In the genomic region with DNA sequence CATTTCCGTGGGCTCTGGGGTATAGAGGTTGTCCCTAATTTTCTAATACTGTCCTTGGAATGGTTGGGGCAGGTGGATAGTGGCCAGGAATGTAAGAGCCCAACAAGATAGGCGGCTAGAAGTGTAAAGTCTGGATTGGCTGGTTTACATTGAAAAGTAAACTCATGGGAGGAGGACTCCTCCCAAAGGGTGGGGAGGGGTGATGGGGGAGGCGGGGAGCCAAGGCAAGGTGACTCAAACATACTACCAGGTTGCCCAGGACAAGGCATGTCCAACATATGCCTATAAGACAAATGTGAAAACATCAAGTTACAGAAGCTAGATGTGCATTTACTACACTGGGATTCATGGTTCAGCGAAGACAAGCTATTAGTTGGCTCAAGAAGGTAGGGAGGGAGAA, we compare ENCODE assay signal across 8 cellular contexts.
"Had no signal": no experiment of that assay in that cellular context is flagged by ENCODE, and none has a peak within 500 bp of the region (broad histone marks: within the 10 kb centered on the region; RNA-seq: fewer than 3 reads in every experiment).

No MANE protein-coding gene starts in this region.

- DNase-seq: GM23248, GOT3, H7, HFFc6, KG1 had no signal

- ATAC-seq: HCT116, HepG2, K562 had no signal

- H3K27ac ChIP-seq: GM23248 had no signal
